ENCODE assay signal across 1 cellular context in genomic region chr14:37650356-37651037, GRCh38.
TF ChIP-seq lines count a peak whose summit lies in the region.

No MANE protein-coding gene starts in this region.

TF ChIP-seq in H1, 55 proteins besides CTCF, POLR2A, EP300 and RAD21 (continued from another document):
- no peak for TF ChIP-seq TAF1 (IDR thresholded peaks at IDR 0.05; ENCODE audit: low read depth, low read length)
- no peak for TF ChIP-seq CBX8 (IDR thresholded peaks at IDR 0.05; ENCODE audit: borderline replicate concordance, low read depth, low read length)
- no peak for TF ChIP-seq CBX5 (IDR thresholded peaks at IDR 0.05; ENCODE audit: low read depth, low read length)
- TF ChIP-seq EZH2 (IDR thresholded peaks at IDR 0.05; ENCODE audit: low read depth, low read length, severe bottlenecking) = no peak
- TF ChIP-seq JUND (IDR thresholded peaks at IDR 0.05; ENCODE audit: low read length) = no peak
- TF ChIP-seq NANOG (IDR thresholded peaks at IDR 0.05; ENCODE audit: insufficient read depth, low read depth, low read length, poor library complexity, severe bottlenecking) = no peak
